Comparison of ENCODE assay signal across 8 cellular contexts in genomic region chr16:72664122-72664479, GRCh38.
DNase-seq lines count a peak whose midpoint lies in the region; ATAC-seq, FAIRE-seq and TF ChIP-seq lines count a peak whose summit lies in the region.

No MANE protein-coding gene starts in this region.

- H3K79me2 ChIP-seq in OCI-LY3 (ENCODE audit: low read length) (peaks cover 31% of the 10 kb centered on the region), H1 (ENCODE audit: control insufficient read depth in 1 of 2, insufficient read depth in 2 of 2, low read length in 2 of 2) (peaks cover 0 to 46% of the 10 kb centered on the region in 2 experiments; a peak in 2 of 4 replicates), osteoblast (ENCODE audit: insufficient read depth, low read length) (no peaks in the 10 kb centered on the region)

- H2BK5ac ChIP-seq in H1 (ENCODE audit: low read depth, low read length): no peak overlapping the region; the same call in 1 of the 2 replicates

- peaks cover 16% of the 10 kb centered on the region for H3K4me1 ChIP-seq in OCI-LY3 (ENCODE audit: low read length)
- H3K4me1 ChIP-seq in H1 (replicated peaks in 1 of 4; ENCODE audit: control insufficient read depth in 3 of 4, insufficient read depth in 4 of 4, low read length in 3 of 4): peaks cover 0 to 4% (median 0%) of the 10 kb centered on the region in 4 experiments; a peak in 2 of 7 replicates
- H3K4me1 ChIP-seq in osteoblast (ENCODE audit: insufficient read depth, low read length): peaks cover 9% of the 10 kb centered on the region

- H2BK15ac ChIP-seq in H1 (ENCODE audit: low read length): no peak overlapping the region

- no peak overlapping the region for H3K4ac ChIP-seq in H1 (replicated peaks; ENCODE audit: insufficient read length, low read depth, low read length)

- TF ChIP-seq CTCF in OCI-LY3 (IDR thresholded peaks at IDR 0.05; ENCODE audit: low read depth, low read length) (no peak), H1 (IDR thresholded peaks at IDR 0.05; ENCODE audit: control extremely low read depth in 1 of 3, insufficient read depth in 1 of 3, low read depth in 1 of 3, low read length in 3 of 3) (no peak), osteoblast (IDR thresholded peaks at IDR 0.05; ENCODE audit: extremely low read depth, low read depth, low read length) (no peak)

- H4K91ac ChIP-seq in H1 (replicated peaks; ENCODE audit: insufficient read length, low read length): no peak overlapping the region

- no peak overlapping the region for H4K5ac ChIP-seq in H1 (ENCODE audit: insufficient read length, low read depth, low read length)

- peaks cover 6% of the 10 kb centered on the region for H3K36me3 ChIP-seq in OCI-LY3 (replicated peaks; ENCODE audit: low read depth, low read length)
- H3K36me3 ChIP-seq in H1 (ENCODE audit: control insufficient read depth in 2 of 4, insufficient read depth in 4 of 4, low read length in 3 of 4): no peaks in the 10 kb centered on the region
- H3K36me3 ChIP-seq in osteoblast (ENCODE audit: insufficient read depth, low read length): no peaks in the 10 kb centered on the region

- H3K27me3 ChIP-seq in OCI-LY3 (ENCODE audit: low read depth, low read length): no peaks in the 10 kb centered on the region
- no peaks in the 10 kb centered on the region; a peak in 1 of 7 replicates for H3K27me3 ChIP-seq in H1 (replicated peaks in 1 of 4; ENCODE audit: control insufficient read depth in 3 of 4, extremely low read depth in 1 of 4, insufficient read depth in 3 of 4, low read length in 3 of 4)
- H3K27me3 ChIP-seq in osteoblast (ENCODE audit: insufficient read depth, low read length): no peaks in the 10 kb centered on the region

- FAIRE-seq in H1 (lab: Jason Lieb, UNC): no peak

- H3K4me3 ChIP-seq in OCI-LY3 (ENCODE audit: low read length): peak overlapping the region; percentile 94
- peak overlapping the region; percentile 83 to 100 (median 89) for H3K4me3 ChIP-seq in H1 (ENCODE audit: extremely low read depth in 1 of 4, insufficient read depth in 2 of 4, low read depth in 3 of 4, low read length in 4 of 4)
- H3K4me3 ChIP-seq in osteoblast (ENCODE audit: insufficient read depth, low read length): peak overlapping the region; percentile 93

- POLR2A ChIA-PET in H1 (lab: Charles Lee; ENCODE audit: partially characterized antibody): interaction anchor here (1.2 to 2.4 kb wide), 6 partner anchors 11 to 61 kb away, joined by 3 to 8 read pairs (median 6); no protein-coding TSS in a partner anchor

- H3K27ac ChIP-seq in OCI-LY3 (ENCODE audit: low read length): peak overlapping the region; percentile 64
- peak overlapping the region; percentile 85 for H3K27ac ChIP-seq in H1 (ENCODE audit: low read depth, low read length)
- peak overlapping the region; percentile 38 for H3K27ac ChIP-seq in osteoblast (ENCODE audit: low read depth, low read length)

- H3K9ac ChIP-seq in OCI-LY3 (ENCODE audit: low read length) (peak overlapping the region; percentile 71), H1 (replicated peaks in 1 of 4; ENCODE audit: extremely low read depth in 1 of 4, low read depth in 3 of 4, low read length in 3 of 4) (peak overlapping the region; percentile 34 to 95 (median 80))

- H3K23ac ChIP-seq in H1 (ENCODE audit: insufficient read length): no peak overlapping the region

- H3K9me3 ChIP-seq in OCI-LY3 (ENCODE audit: insufficient read depth, low read length): no peaks in the 10 kb centered on the region
- H3K9me3 ChIP-seq in H1 (ENCODE audit: insufficient read depth in 2 of 2, low read depth in 1 of 2, low read length in 1 of 2): no peaks in the 10 kb centered on the region
- H3K9me3 ChIP-seq in osteoblast (ENCODE audit: low read depth, low read length): no peaks in the 10 kb centered on the region

- 6% methylated on average over 17 of the region's 17 CpGs; no CpG with 5 or more reads in 1 of the 2 experiments for WGBS in H1 (ENCODE audit: extremely low coverage in 1 of 2, insufficient coverage in 1 of 2, insufficient read length in 1 of 2, insufficient replicate concordance in 2 of 2, low coverage in 1 of 2, low lambda C conversion rate in 2 of 2, missing lambda C conversion rate in 1 of 2), 2 experiments

- CTCF ChIA-PET in H1 (lab: Charles Lee; ENCODE audit: partially characterized antibody): interaction anchor here (0.7 to 1.3 kb wide), 2 partner anchors 183 to 1608 kb away, joined by 3 read pairs; no protein-coding TSS in a partner anchor

- no peak for TF ChIP-seq RAD21 in H1 (IDR thresholded peaks at IDR 0.05 in 1 of 2, conservative IDR thresholded peaks at IDR 0.05 in 1 of 2; ENCODE audit: low read depth in 2 of 2, low read length in 2 of 2)

- no peak overlapping the region for H2AK5ac ChIP-seq in H1 (ENCODE audit: low read depth, low read length)

- H4K8ac ChIP-seq in H1 (ENCODE audit: extremely low read depth, insufficient read depth, low read length): 0 out of 2 replicates have a peak overlapping the region, but pooled peaks have one; percentile 95

- no peak for ATAC-seq in HG02981 (IDR thresholded peaks at IDR 0.05; ENCODE audit: unreplicated experiment)

- TF ChIP-seq POLR2A in H1 (IDR thresholded peaks at IDR 0.05; ENCODE audit: control extremely low read depth in 1 of 2, low read depth in 2 of 2, low read length in 2 of 2): no peak

- H3K56ac ChIP-seq in H1 (replicated peaks; ENCODE audit: insufficient read length, low read depth, low read length): peak overlapping the region; percentile 32

- no peak overlapping the region for H3K18ac ChIP-seq in H1 (ENCODE audit: extremely low read depth, low read length)

- H3K14ac ChIP-seq in H1 (ENCODE audit: insufficient read length): peak overlapping the region; percentile 35

- H3K79me1 ChIP-seq in H1 (ENCODE audit: low read depth, low read length): peaks cover 3% of the 10 kb centered on the region; the same call in 1 of the 2 replicates

- H2AFZ ChIP-seq in OCI-LY3 (ENCODE audit: low read depth, low read length) (peak overlapping the region; percentile 77; the same call in 1 of the 2 replicates), H1 (ENCODE audit: low read length) (peak overlapping the region; percentile 74), osteoblast (ENCODE audit: low read length) (peak overlapping the region; percentile 98)

- DNase-seq in COLO668 (lab: John Stamatoyannopoulos, UW; ENCODE audit: unreplicated experiment): peak; percentile 26
- DNase-seq in H1 (ENCODE audit: low read depth in 1 of 2, low spot score in 2 of 2): no peak
- DNase-seq in osteoblast (ENCODE audit: insufficient read length, low spot score, missing footprints): peak; percentile 3
- DNase-seq in T1000 (lab: John Stamatoyannopoulos, UW): no peak
- DNase-seq in NCI-H2227 treated with DMSO at 0.1 percent for 48 hours (lab: John Stamatoyannopoulos, UW): no peak
- no peak for DNase-seq in GM19240 (ENCODE audit: insufficient read length, low spot score)

- H4K20me1 ChIP-seq in OCI-LY3 (ENCODE audit: insufficient read depth, low read length) (no peaks in the 10 kb centered on the region), H1 (replicated peaks in 1 of 2; ENCODE audit: control insufficient read depth in 1 of 2, insufficient read depth in 2 of 2, low read length in 2 of 2) (no peaks in the 10 kb centered on the region), osteoblast (ENCODE audit: insufficient read depth, low read length) (no peaks in the 10 kb centered on the region)

- H3K4me2 ChIP-seq in OCI-LY3 (ENCODE audit: low read length) (peak overlapping the region; percentile 94), H1 (ENCODE audit: insufficient read depth in 1 of 2, low read depth in 2 of 2, low read length in 2 of 2) (peak overlapping the region; percentile 78 to 99), osteoblast (ENCODE audit: insufficient read depth, low read length) (peak overlapping the region; percentile 97)

- H2BK20ac ChIP-seq in H1 (ENCODE audit: low read length): no peak overlapping the region

- no peak overlapping the region for H2BK120ac ChIP-seq in H1 (replicated peaks; ENCODE audit: low read depth, low read length)

- H2BK12ac ChIP-seq in H1 (ENCODE audit: low read depth, low read length): no peak overlapping the region; the same call in 1 of the 2 replicates

- TF ChIP-seq EP300 in H1 (IDR thresholded peaks at IDR 0.05; ENCODE audit: borderline replicate concordance in 1 of 2, low read depth in 2 of 2, low read length in 2 of 2): no peak

- H3K23me2 ChIP-seq in H1 (ENCODE audit: low read depth, low read length): peaks cover 5% of the 10 kb centered on the region

TF ChIP-seq in H1, 55 proteins besides CTCF, POLR2A, EP300 and RAD21:
- TF ChIP-seq KDM4A (IDR thresholded peaks at IDR 0.05; ENCODE audit: low read depth, low read length, severe bottlenecking) (peak; percentile 7), ASH2L (IDR thresholded peaks at IDR 0.05; ENCODE audit: low read length) (no peak)

Comparison
In these comparisons a context has a peak if more than half of its experiments do, and no peak if none do; other contexts are left out.
1. DNase-seq: peak in COLO668 (single experiment) and osteoblast (single experiment); none in H1 (0 of 2), T1000 (single experiment), NCI-H2227 treated with DMSO at 0.1 percent for 48 hours (single experiment) and GM19240 (single experiment).
2. Peak in every context shown above with its lines, with median percentiles within 50 percentile points of each other: H2AFZ ChIP-seq, H3K27ac ChIP-seq, H3K4me2 ChIP-seq and H3K4me3 ChIP-seq.